In the genomic region with DNA sequence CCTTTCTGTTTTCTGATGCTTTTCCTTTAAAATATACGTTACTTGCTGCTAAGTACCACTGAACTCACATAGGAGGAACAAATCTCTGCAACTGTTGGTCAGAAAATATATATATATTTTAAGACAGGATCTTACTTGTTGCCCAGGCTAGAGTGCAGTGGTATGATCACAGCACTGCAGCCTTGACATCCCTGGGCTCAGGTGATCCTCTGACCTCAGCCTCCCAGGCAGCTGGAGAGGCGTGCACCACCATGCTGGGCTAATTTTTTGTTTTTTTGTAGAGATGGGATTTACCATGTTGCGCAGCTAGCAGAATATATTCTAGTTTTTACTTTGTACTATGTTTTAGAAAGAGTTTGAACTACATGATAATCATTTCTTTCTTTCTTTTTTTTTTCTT, we compare ENCODE assay signal across 7 cellular contexts.
"Had no signal": no experiment of that assay in that cellular context is flagged by ENCODE, and none has a peak within 500 bp of the region (broad histone marks: within the 10 kb centered on the region; RNA-seq: fewer than 3 reads in every experiment).

No MANE protein-coding gene starts in this region.

- H3K9ac ChIP-seq: KMS-11 had no signal

- H3K4me3 ChIP-seq: K562 had no signal

- H3K27ac ChIP-seq: HL-60, KMS-11 had no signal

- DNase-seq: IMR-90, KBM-7, KG1 had no signal

- FAIRE-seq: HTR-8/SVneo, K562 had no signal

- ATAC-seq: K562 had no signal

- H3K4me2 ChIP-seq: KMS-11 had no signal
